ENCODE assay signal across 1 cellular context in the genomic region with DNA sequence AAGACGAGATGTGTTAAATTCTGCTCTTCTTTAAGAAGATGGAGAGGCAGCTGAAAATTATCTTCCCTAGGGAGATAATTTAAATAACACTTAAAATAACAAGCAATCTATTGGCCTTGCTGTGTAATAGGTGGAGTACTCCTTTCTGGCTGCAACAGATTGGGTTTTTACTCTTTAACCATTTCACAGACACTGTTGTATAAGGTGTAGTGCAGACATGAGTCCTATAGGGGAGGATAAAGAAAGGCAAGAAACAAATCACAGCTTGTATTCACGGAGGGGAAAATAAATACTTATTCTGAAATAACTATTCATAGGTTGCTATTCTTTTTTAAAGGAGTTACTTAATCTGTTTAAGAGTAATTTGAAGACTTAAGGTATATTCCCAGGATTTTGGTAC.
TF ChIP-seq lines count a peak whose summit lies in the region.

No MANE protein-coding gene starts in this region.

TF ChIP-seq in GM23338, 12 proteins besides CTCF, POLR2A, EP300 and RAD21:
- TF ChIP-seq, protein P1, sequence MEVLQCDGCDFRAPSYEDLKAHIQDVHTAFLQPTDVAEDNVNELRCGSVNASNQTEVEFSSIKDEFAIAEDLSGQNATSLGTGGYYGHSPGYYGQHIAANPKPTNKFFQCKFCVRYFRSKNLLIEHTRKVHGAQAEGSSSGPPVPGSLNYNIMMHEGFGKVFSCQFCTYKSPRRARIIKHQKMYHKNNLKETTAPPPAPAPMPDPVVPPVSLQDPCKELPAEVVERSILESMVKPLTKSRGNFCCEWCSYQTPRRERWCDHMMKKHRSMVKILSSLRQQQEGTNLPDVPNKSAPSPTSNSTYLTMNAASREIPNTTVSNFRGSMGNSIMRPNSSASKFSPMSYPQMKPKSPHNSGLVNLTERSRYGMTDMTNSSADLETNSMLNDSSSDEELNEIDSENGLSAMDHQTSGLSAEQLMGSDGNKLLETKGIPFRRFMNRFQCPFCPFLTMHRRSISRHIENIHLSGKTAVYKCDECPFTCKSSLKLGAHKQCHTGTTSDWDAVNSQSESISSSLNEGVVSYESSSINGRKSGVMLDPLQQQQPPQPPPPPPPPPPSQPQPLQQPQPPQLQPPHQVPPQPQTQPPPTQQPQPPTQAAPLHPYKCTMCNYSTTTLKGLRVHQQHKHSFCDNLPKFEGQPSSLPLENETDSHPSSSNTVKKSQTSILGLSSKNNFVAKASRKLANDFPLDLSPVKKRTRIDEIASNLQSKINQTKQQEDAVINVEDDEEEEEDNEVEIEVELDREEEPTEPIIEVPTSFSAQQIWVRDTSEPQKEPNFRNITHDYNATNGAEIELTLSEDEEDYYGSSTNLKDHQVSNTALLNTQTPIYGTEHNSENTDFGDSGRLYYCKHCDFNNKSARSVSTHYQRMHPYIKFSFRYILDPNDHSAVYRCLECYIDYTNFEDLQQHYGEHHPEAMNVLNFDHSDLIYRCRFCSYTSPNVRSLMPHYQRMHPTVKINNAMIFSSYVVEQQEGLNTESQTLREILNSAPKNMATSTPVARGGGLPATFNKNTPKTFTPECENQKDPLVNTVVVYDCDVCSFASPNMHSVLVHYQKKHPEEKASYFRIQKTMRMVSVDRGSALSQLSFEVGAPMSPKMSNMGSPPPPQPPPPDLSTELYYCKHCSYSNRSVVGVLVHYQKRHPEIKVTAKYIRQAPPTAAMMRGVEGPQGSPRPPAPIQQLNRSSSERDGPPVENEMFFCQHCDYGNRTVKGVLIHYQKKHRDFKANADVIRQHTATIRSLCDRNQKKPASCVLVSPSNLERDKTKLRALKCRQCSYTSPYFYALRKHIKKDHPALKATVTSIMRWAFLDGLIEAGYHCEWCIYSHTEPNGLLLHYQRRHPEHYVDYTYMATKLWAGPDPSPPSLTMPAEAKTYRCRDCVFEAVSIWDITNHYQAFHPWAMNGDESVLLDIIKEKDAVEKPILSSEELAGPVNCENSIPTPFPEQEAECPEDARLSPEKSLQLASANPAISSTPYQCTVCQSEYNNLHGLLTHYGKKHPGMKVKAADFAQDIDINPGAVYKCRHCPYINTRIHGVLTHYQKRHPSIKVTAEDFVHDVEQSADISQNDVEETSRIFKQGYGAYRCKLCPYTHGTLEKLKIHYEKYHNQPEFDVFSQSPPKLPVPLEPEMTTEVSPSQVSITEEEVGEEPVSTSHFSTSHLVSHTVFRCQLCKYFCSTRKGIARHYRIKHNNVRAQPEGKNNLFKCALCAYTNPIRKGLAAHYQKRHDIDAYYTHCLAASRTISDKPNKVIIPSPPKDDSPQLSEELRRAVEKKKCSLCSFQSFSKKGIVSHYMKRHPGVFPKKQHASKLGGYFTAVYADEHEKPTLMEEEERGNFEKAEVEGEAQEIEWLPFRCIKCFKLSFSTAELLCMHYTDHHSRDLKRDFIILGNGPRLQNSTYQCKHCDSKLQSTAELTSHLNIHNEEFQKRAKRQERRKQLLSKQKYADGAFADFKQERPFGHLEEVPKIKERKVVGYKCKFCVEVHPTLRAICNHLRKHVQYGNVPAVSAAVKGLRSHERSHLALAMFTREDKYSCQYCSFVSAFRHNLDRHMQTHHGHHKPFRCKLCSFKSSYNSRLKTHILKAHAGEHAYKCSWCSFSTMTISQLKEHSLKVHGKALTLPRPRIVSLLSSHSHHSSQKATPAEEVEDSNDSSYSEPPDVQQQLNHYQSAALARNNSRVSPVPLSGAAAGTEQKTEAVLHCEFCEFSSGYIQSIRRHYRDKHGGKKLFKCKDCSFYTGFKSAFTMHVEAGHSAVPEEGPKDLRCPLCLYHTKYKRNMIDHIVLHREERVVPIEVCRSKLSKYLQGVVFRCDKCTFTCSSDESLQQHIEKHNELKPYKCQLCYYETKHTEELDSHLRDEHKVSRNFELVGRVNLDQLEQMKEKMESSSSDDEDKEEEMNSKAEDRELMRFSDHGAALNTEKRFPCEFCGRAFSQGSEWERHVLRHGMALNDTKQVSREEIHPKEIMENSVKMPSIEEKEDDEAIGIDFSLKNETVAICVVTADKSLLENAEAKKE (CRISPR knock-in tag; IDR thresholded peaks at IDR 0.05), result no peak
- TF ChIP-seq STAT1 (IDR thresholded peaks at IDR 0.05; ENCODE audit: unreplicated experiment) (no peak), ZNF114 (CRISPR knock-in tag; IDR thresholded peaks at IDR 0.05) (no peak), POLR2AphosphoS5 (IDR thresholded peaks at IDR 0.05; ENCODE audit: low read depth) (no peak), JUNB (IDR thresholded peaks at IDR 0.05; ENCODE audit: unreplicated experiment) (no peak), ZNF331 (CRISPR knock-in tag; IDR thresholded peaks at IDR 0.05; ENCODE audit: low read depth) (no peak), EZH2phosphoT487 (IDR thresholded peaks at IDR 0.05; ENCODE audit: unreplicated experiment) (no peak), CREB1 (CRISPR knock-in tag; IDR thresholded peaks at IDR 0.05; ENCODE audit: low read depth) (no peak), EZH2 (IDR thresholded peaks at IDR 0.05; ENCODE audit: low read depth, unreplicated experiment) (no peak), NANOG (IDR thresholded peaks at IDR 0.05; ENCODE audit: borderline replicate concordance) (no peak)
- TF ChIP-seq, protein P2, sequence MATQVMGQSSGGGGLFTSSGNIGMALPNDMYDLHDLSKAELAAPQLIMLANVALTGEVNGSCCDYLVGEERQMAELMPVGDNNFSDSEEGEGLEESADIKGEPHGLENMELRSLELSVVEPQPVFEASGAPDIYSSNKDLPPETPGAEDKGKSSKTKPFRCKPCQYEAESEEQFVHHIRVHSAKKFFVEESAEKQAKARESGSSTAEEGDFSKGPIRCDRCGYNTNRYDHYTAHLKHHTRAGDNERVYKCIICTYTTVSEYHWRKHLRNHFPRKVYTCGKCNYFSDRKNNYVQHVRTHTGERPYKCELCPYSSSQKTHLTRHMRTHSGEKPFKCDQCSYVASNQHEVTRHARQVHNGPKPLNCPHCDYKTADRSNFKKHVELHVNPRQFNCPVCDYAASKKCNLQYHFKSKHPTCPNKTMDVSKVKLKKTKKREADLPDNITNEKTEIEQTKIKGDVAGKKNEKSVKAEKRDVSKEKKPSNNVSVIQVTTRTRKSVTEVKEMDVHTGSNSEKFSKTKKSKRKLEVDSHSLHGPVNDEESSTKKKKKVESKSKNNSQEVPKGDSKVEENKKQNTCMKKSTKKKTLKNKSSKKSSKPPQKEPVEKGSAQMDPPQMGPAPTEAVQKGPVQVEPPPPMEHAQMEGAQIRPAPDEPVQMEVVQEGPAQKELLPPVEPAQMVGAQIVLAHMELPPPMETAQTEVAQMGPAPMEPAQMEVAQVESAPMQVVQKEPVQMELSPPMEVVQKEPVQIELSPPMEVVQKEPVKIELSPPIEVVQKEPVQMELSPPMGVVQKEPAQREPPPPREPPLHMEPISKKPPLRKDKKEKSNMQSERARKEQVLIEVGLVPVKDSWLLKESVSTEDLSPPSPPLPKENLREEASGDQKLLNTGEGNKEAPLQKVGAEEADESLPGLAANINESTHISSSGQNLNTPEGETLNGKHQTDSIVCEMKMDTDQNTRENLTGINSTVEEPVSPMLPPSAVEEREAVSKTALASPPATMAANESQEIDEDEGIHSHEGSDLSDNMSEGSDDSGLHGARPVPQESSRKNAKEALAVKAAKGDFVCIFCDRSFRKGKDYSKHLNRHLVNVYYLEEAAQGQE (IDR thresholded peaks at IDR 0.05; ENCODE audit: unreplicated experiment), result no peak
- TF ChIP-seq, protein P3, sequence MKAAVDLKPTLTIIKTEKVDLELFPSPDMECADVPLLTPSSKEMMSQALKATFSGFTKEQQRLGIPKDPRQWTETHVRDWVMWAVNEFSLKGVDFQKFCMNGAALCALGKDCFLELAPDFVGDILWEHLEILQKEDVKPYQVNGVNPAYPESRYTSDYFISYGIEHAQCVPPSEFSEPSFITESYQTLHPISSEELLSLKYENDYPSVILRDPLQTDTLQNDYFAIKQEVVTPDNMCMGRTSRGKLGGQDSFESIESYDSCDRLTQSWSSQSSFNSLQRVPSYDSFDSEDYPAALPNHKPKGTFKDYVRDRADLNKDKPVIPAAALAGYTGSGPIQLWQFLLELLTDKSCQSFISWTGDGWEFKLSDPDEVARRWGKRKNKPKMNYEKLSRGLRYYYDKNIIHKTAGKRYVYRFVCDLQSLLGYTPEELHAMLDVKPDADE (IDR thresholded peaks at IDR 0.05), result no peak
TF ChIP-seq in GM23338: peak in this region for 0.
